Comparison of ENCODE assay signal across 1 cellular context in the genomic region with DNA sequence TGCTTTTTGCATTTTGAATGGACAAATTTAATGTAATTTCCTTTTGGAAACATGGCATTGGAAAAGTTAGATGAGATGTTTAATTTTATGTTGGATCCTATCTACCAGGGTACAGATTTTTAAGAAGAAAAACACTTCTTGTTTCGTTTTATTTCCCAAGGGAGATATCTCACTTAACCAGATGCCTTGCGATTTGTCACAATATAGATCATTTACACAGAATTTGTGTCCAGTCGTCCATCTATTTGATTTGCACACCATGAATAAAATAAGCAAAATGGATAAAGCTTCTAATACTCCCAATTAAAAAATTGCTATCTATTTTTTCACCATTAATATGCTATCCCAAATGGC.
TF ChIP-seq lines count a peak whose summit lies in the region.

No MANE protein-coding gene starts in this region.

TF ChIP-seq in SK-N-SH treated with all-trans-retinoic acid at 6 μM for 48 hours, 23 proteins besides CTCF, POLR2A, EP300 and RAD21 (continued from another document):
- TF ChIP-seq TCF4 (CRISPR knock-in tag; IDR thresholded peaks at IDR 0.05; ENCODE audit: borderline replicate concordance): no peak
- TF ChIP-seq GLIS3 (CRISPR knock-in tag; IDR thresholded peaks at IDR 0.05): no peak
- TF ChIP-seq ZNF8 (CRISPR knock-in tag; IDR thresholded peaks at IDR 0.05): no peak
- TF ChIP-seq OSR1 (CRISPR knock-in tag; IDR thresholded peaks at IDR 0.05): no peak
- TF ChIP-seq ZFP30 (CRISPR knock-in tag; IDR thresholded peaks at IDR 0.05): no peak
- TF ChIP-seq SNAI2 (CRISPR knock-in tag; IDR thresholded peaks at IDR 0.05): no peak
- TF ChIP-seq, protein P1, sequence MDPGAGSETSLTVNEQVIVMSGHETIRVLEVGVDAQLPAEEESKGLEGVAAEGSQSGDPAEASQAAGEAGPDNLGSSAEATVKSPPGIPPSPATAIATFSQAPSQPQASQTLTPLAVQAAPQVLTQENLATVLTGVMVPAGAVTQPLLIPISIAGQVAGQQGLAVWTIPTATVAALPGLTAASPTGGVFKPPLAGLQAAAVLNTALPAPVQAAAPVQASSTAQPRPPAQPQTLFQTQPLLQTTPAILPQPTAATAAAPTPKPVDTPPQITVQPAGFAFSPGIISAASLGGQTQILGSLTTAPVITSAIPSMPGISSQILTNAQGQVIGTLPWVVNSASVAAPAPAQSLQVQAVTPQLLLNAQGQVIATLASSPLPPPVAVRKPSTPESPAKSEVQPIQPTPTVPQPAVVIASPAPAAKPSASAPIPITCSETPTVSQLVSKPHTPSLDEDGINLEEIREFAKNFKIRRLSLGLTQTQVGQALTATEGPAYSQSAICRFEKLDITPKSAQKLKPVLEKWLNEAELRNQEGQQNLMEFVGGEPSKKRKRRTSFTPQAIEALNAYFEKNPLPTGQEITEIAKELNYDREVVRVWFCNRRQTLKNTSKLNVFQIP (CRISPR knock-in tag; IDR thresholded peaks at IDR 0.05; ENCODE audit: borderline replicate concordance, low read depth): no peak
- TF ChIP-seq, protein P2, sequence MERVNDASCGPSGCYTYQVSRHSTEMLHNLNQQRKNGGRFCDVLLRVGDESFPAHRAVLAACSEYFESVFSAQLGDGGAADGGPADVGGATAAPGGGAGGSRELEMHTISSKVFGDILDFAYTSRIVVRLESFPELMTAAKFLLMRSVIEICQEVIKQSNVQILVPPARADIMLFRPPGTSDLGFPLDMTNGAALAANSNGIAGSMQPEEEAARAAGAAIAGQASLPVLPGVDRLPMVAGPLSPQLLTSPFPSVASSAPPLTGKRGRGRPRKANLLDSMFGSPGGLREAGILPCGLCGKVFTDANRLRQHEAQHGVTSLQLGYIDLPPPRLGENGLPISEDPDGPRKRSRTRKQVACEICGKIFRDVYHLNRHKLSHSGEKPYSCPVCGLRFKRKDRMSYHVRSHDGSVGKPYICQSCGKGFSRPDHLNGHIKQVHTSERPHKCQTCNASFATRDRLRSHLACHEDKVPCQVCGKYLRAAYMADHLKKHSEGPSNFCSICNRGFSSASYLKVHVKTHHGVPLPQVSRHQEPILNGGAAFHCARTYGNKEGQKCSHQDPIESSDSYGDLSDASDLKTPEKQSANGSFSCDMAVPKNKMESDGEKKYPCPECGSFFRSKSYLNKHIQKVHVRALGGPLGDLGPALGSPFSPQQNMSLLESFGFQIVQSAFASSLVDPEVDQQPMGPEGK (CRISPR knock-in tag; IDR thresholded peaks at IDR 0.05; ENCODE audit: borderline replicate concordance): no peak
- no peak for TF ChIP-seq ZC3H10 (CRISPR knock-in tag; IDR thresholded peaks at IDR 0.05)
TF ChIP-seq in SK-N-SH treated with all-trans-retinoic acid at 6 μM for 48 hours: peak in this region for 0.
